Comparison of ENCODE assay signal across 16 cellular contexts in the genomic region with DNA sequence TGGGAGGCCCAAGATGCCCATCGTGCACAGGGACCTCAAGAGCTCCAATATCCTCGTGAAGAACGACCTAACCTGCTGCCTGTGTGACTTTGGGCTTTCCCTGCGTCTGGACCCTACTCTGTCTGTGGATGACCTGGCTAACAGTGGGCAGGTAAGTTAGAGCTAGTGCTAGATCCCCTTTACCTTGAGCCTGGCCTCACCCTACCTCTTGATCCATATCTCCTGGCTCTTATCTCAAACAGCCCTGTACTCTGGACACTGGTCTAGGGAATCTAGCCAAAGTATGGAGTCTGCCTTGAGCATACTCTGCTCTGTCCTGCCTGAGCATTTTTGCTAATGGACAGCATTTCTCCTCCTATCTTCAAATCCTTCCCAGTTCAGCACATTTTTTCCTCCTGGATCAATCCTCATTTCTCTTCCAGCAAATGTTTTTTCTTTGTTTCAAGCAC.
DNase-seq lines count a peak whose midpoint lies in the region; ATAC-seq, FAIRE-seq and TF ChIP-seq lines count a peak whose summit lies in the region.
"Had no signal": no experiment of that assay in that cellular context is flagged by ENCODE, and none has a peak within 500 bp of the region (broad histone marks: within the 10 kb centered on the region; RNA-seq: fewer than 3 reads in every experiment).

No MANE protein-coding gene starts in this region.

- H2AFZ ChIP-seq in HepG2 (ENCODE audit: low read length) = no peak overlapping the region

- FAIRE-seq in HepG2 (lab: Jason Lieb, UNC) = no peak
- FAIRE-seq in D721Med (lab: Jason Lieb, UNC) = no peak

- no peak for TF ChIP-seq RAD21 in HepG2 (CRISPR knock-in tag; IDR thresholded peaks at IDR 0.05)

- no peaks in the 10 kb centered on the region for H3K9me3 ChIP-seq in HepG2 (ENCODE audit: low read length)

- H3K36me3 ChIP-seq in HepG2 (replicated peaks in 1 of 2; ENCODE audit: control insufficient read depth in 1 of 2, insufficient read depth in 2 of 2, low read length in 2 of 2) = peaks cover 40 to 94% of the 10 kb centered on the region in 2 experiments

- peaks cover 81% of the 10 kb centered on the region for H3K79me2 ChIP-seq in HepG2 (ENCODE audit: insufficient read depth, low read length)

- peaks cover 4% of the 10 kb centered on the region for H3K9me3 Mint-ChIP-seq in activated T-cell treated with anti-CD3 and anti-CD28 coated beads, Interleukin-2, amount 50 U/mL, for 4 hours
- no peaks in the 10 kb centered on the region for H3K9me3 Mint-ChIP-seq in activated CD8-positive, alpha-beta T cell treated with anti-CD3 and anti-CD28 coated beads for 36 hours
- H3K9me3 Mint-ChIP-seq in stimulated activated naive CD8-positive, alpha-beta T cell treated with anti-CD3 and anti-CD28 coated beads, Interleukin-15, amount 100 ng/mL, for 72 hours = peaks cover 2 to 4% of the 10 kb centered on the region in 2 donors

- BruUV-seq in HepG2 (replicated peaks; lab: Mats Ljungman, UMichigan) = no TSS peak

- WGBS in HepG2 (ENCODE audit: low lambda C conversion rate) = 96% methylated on average over 4 of the region's 4 CpGs

- in situ Hi-C loops in HepG2 (cut with HindIII; ENCODE audit: extremely low pct_ligation_motif_present, low pct_unique_long_range_greater_than_20kb) = no loop called here

- DNase-seq in activated T-cell treated with anti-CD3 and anti-CD28 coated beads, Interleukin-2, amount 50 U/mL, for 4 hours = no peak
- no peak for DNase-seq in activated T-cell treated with anti-CD3 and anti-CD28 coated beads, Interleukin-2, amount 50 U/mL, for 1 hour
- no peak for DNase-seq in activated CD8-positive, alpha-beta T cell treated with anti-CD3 and anti-CD28 coated beads for 36 hours
- DNase-seq in HepG2 (ENCODE audit: low spot score) (no peak), D721Med (ENCODE audit: insufficient read length, low spot score) (no peak), caudate nucleus (lab: John Stamatoyannopoulos, UW) (no peak)
- no peak for DNase-seq in stimulated activated naive CD8-positive, alpha-beta T cell treated with anti-CD3 and anti-CD28 coated beads, Interleukin-15, amount 100 ng/mL, for 72 hours
- DNase-seq: activated CD4-positive, CD25-positive, alpha-beta regulatory T cell treated with anti-CD3 and anti-CD28 coated beads, Interleukin-2, amount 50 U/mL, for 72 hours; activated gamma-delta T cell; left colon; NCI-H187; NCI-H524; PC-3; substantia nigra had no signal

- H3K27me3 Mint-ChIP-seq in activated T-cell treated with anti-CD3 and anti-CD28 coated beads, Interleukin-2, amount 50 U/mL, for 4 hours (ENCODE audit: low read depth) = no peaks in the 10 kb centered on the region
- no peaks in the 10 kb centered on the region for H3K27me3 Mint-ChIP-seq in activated CD8-positive, alpha-beta T cell treated with anti-CD3 and anti-CD28 coated beads for 36 hours
- no peaks in the 10 kb centered on the region for H3K27me3 Mint-ChIP-seq in stimulated activated naive CD8-positive, alpha-beta T cell treated with anti-CD3 and anti-CD28 coated beads, Interleukin-15, amount 100 ng/mL, for 72 hours

- POLR2A ChIA-PET in activated CD8-positive, alpha-beta T cell treated with anti-CD3 and anti-CD28 coated beads for 36 hours (lab: Charles Lee) = interaction anchor here (1.1 to 1.9 kb wide), 3 partner anchors 14 to 177 kb away, joined by 5 to 6 read pairs (median 5); no protein-coding TSS in a partner anchor
- POLR2A ChIA-PET in HepG2 (lab: Yijun Ruan, JAX) = no interaction called here

- no peak for ATAC-seq in activated T-cell treated with anti-CD3 and anti-CD28 coated beads, Interleukin-2, amount 50 U/mL, for 4 hours
- no peak for ATAC-seq in activated CD8-positive, alpha-beta T cell treated with anti-CD3 and anti-CD28 coated beads for 36 hours
- ATAC-seq in HepG2 (peak; percentile 41), GM21576 (IDR thresholded peaks at IDR 0.05; ENCODE audit: unreplicated experiment) (no peak)
- peak; percentile 12 for ATAC-seq in stimulated activated naive CD8-positive, alpha-beta T cell treated with anti-CD3 and anti-CD28 coated beads, Interleukin-15, amount 100 ng/mL, for 72 hours
- ATAC-seq: left colon, PC-3 had no signal

- peaks cover 93% of the 10 kb centered on the region for H3K4me1 Mint-ChIP-seq in activated T-cell treated with anti-CD3 and anti-CD28 coated beads, Interleukin-2, amount 50 U/mL, for 4 hours (ENCODE audit: low read depth)
- peaks cover 91% of the 10 kb centered on the region for H3K4me1 Mint-ChIP-seq in activated CD8-positive, alpha-beta T cell treated with anti-CD3 and anti-CD28 coated beads for 36 hours (ENCODE audit: low read depth)
- peaks cover 98% of the 10 kb centered on the region for H3K4me1 Mint-ChIP-seq in stimulated activated naive CD8-positive, alpha-beta T cell treated with anti-CD3 and anti-CD28 coated beads, Interleukin-15, amount 100 ng/mL, for 72 hours

- H4K20me1 ChIP-seq in HepG2 (ENCODE audit: insufficient read depth, low read length) = peaks cover 82% of the 10 kb centered on the region

- no peak overlapping the region for H3K4me2 ChIP-seq in HepG2 (ENCODE audit: low read depth, low read length)

- H3K4me1 ChIP-seq in HepG2 (ENCODE audit: insufficient read depth, low read length) = peaks cover 8% of the 10 kb centered on the region

- H3K27me3 ChIP-seq in HepG2 (ENCODE audit: control insufficient read depth in 1 of 2, insufficient read depth in 2 of 2, low read length in 2 of 2) = no peaks in the 10 kb centered on the region

- H3K27ac Mint-ChIP-seq in activated CD8-positive, alpha-beta T cell treated with anti-CD3 and anti-CD28 coated beads for 36 hours = peak overlapping the region; percentile 82
- peak overlapping the region; percentile 85 to 90 for H3K27ac Mint-ChIP-seq in stimulated activated naive CD8-positive, alpha-beta T cell treated with anti-CD3 and anti-CD28 coated beads, Interleukin-15, amount 100 ng/mL, for 72 hours

- intact Hi-C loops in activated CD8-positive, alpha-beta T cell treated with anti-CD3 and anti-CD28 coated beads for 36 hours (cut with micrococcal nuclease) = no loop called here
- intact Hi-C loops in HepG2 (cut with micrococcal nuclease; ENCODE audit: unreplicated experiment) = no loop called here

- no peak overlapping the region for H3K4me3 ChIP-seq in HepG2 (replicated peaks in 1 of 3; ENCODE audit: insufficient read depth in 1 of 3, low read depth in 2 of 3, low read length in 3 of 3)

- CTCF ChIA-PET in activated CD8-positive, alpha-beta T cell treated with anti-CD3 and anti-CD28 coated beads for 36 hours (lab: Charles Lee) = interaction anchor here (1.0 to 1.5 kb wide), 2 partner anchors 9 to 21 kb away, joined by 3 to 7 read pairs; no protein-coding TSS in a partner anchor
- CTCF ChIA-PET in HepG2 (lab: Yijun Ruan, JAX; ENCODE audit: low intra/inter-chr PET ratio, low total read pairs) = no interaction called here

- H3K4me3 Mint-ChIP-seq in activated T-cell treated with anti-CD3 and anti-CD28 coated beads, Interleukin-2, amount 50 U/mL, for 4 hours = peak overlapping the region; percentile 60
- no peak overlapping the region for H3K4me3 Mint-ChIP-seq in activated CD8-positive, alpha-beta T cell treated with anti-CD3 and anti-CD28 coated beads for 36 hours
- no peak overlapping the region for H3K4me3 Mint-ChIP-seq in stimulated activated naive CD8-positive, alpha-beta T cell treated with anti-CD3 and anti-CD28 coated beads, Interleukin-15, amount 100 ng/mL, for 72 hours

- TF ChIP-seq POLR2A in HepG2 (IDR thresholded peaks at IDR 0.05; ENCODE audit: insufficient read depth in 1 of 2, low read depth in 2 of 2, low read length in 2 of 2) = peak; percentile 10 to 37; a peak in 2 of 4 replicates

- H3K36me3 Mint-ChIP-seq in activated T-cell treated with anti-CD3 and anti-CD28 coated beads, Interleukin-2, amount 50 U/mL, for 4 hours (ENCODE audit: insufficient read depth) = peaks cover 90% of the 10 kb centered on the region
- peaks cover 94% of the 10 kb centered on the region for H3K36me3 Mint-ChIP-seq in activated CD8-positive, alpha-beta T cell treated with anti-CD3 and anti-CD28 coated beads for 36 hours (ENCODE audit: low read depth)

- no peak for TF ChIP-seq CTCF in activated CD8-positive, alpha-beta T cell treated with anti-CD3 and anti-CD28 coated beads for 36 hours (IDR thresholded peaks at IDR 0.05)
- TF ChIP-seq CTCF in HepG2 (CRISPR knock-in tag; IDR thresholded peaks at IDR 0.05) (no peak), D721Med (IDR thresholded peaks at IDR 0.05; ENCODE audit: insufficient read depth, missing control alignments) (no peak)

- no peak overlapping the region for H3K9ac ChIP-seq in HepG2 (ENCODE audit: insufficient read depth, low read depth, low read length)

- TF ChIP-seq EP300 in HepG2 (IDR thresholded peaks at IDR 0.05; ENCODE audit: low read depth in 2 of 2, low read length in 2 of 2) (no peak), HepG2 (CRISPR knock-in tag; IDR thresholded peaks at IDR 0.05; ENCODE audit: borderline replicate concordance) (no peak)

- peak overlapping the region; percentile 13 for H3K27ac ChIP-seq in HepG2 (ENCODE audit: extremely low read length, insufficient read depth, low read length)
- no peak overlapping the region for H3K27ac ChIP-seq in caudate nucleus (ENCODE audit: low read depth, low read length)
- H3K27ac ChIP-seq: epithelial cell of prostate had no signal

Comparison
In these comparisons a context has a peak if more than half of its experiments do, and no peak if none do; other contexts are left out.
1. ATAC-seq: peak in HepG2 (single experiment) and stimulated activated naive CD8-positive, alpha-beta T cell treated with anti-CD3 and anti-CD28 coated beads, Interleukin-15, amount 100 ng/mL, for 72 hours (single experiment); none in activated T-cell treated with anti-CD3 and anti-CD28 coated beads, Interleukin-2, amount 50 U/mL, for 4 hours (0 of 2), activated CD8-positive, alpha-beta T cell treated with anti-CD3 and anti-CD28 coated beads for 36 hours (single experiment) and GM21576 (single experiment).